In the genomic region with DNA sequence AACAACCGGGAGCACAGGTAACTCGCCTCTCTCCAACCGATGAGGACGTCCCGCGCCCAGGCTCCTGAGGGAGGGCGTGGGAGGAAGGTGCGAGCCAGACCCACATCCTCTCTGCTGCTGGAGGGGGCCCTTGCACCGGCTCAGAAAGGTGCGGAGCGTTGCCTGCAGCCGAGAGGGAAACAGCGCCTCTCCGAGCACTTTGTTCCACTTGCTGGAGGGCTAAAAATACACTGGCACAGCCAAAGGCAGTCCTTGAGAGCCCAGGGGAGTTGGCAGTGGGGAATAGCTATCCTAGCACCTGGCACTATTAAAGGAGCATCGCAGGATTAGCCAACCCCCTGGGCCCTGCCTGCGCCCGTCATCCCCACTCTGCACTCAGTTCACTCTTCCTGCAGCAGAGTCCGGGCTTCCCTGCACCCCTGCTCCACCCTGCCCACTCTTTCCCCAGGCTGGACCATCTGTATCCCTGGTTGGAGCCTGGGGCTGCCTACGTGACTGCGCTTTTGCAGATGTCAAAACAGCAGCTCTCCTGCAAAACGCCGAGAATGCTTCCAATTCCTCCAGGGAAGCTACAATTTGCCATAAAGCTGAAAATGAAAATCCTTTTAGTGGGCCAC, we compare ENCODE assay signal across 1 cellular context.
A peak's percentile ranks its signal among the peaks of the same experiment; 100 is the strongest.
TF ChIP-seq lines count a peak whose summit lies in the region.

No MANE protein-coding gene starts in this region.

TF ChIP-seq in HepG2, 621 proteins besides CTCF, POLR2A, EP300 and RAD21 (continued from another document):
- TF ChIP-seq, protein P1, sequence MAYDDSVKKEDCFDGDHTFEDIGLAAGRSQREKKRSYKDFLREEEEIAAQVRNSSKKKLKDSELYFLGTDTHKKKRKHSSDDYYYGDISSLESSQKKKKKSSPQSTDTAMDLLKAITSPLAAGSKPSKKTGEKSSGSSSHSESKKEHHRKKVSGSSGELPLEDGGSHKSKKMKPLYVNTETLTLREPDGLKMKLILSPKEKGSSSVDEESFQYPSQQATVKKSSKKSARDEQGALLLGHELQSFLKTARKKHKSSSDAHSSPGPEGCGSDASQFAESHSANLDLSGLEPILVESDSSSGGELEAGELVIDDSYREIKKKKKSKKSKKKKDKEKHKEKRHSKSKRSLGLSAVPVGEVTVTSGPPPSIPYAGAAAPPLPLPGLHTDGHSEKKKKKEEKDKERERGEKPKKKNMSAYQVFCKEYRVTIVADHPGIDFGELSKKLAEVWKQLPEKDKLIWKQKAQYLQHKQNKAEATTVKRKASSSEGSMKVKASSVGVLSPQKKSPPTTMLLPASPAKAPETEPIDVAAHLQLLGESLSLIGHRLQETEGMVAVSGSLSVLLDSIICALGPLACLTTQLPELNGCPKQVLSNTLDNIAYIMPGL (CRISPR knock-in tag; IDR thresholded peaks at IDR 0.05; ENCODE audit: borderline replicate concordance in 1 of 2, low read depth in 1 of 2): no peak; a peak in 1 of 4 replicates
- TF ChIP-seq TBX3 (IDR thresholded peaks at IDR 0.05; ENCODE audit: borderline replicate concordance) (no peak), PAX8 (CRISPR knock-in tag; IDR thresholded peaks at IDR 0.05; ENCODE audit: borderline replicate concordance) (0 out of 2 replicates have a peak, but pooled peaks have one; percentile 7), HNRNPH1 (optimal IDR thresholded peaks at IDR 0.05; ENCODE audit: low read depth, low read length) (peak; percentile 4)
TF ChIP-seq in HepG2: peak in this region for 41.
